ENCODE assay signal across 22 cellular contexts in the genomic region with DNA sequence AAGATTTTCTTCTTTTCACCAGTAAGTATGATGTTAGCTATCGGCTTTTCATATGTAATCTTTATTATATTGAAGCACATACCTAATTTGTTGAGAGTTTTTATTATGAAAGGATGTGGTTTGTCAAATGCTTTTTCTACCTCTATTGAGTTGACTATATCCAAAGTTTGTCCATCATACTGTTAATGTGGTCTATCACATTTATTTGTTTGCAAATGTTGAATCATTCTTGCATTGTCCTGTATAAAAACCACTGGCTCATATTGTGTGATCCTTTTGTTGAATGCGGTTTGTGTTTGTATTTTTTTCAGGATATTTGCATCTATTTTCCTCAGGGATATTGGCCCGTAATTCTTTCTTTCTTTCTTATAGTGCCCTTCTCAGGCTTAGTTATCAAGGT.
DNase-seq lines count a peak whose midpoint lies in the region; ATAC-seq, FAIRE-seq and TF ChIP-seq lines count a peak whose summit lies in the region.
"Had no signal": no experiment of that assay in that cellular context is flagged by ENCODE, and none has a peak within 500 bp of the region (broad histone marks: within the 10 kb centered on the region; RNA-seq: fewer than 3 reads in every experiment).

No MANE protein-coding gene starts in this region.

- no peak for TF ChIP-seq POLR2A in GM12892 (IDR thresholded peaks at IDR 0.05; ENCODE audit: low read depth, low read length)

- peak; percentile 24 for FAIRE-seq in GM12892 (lab: Jason Lieb, UNC)
- FAIRE-seq: G401.6, GM12891, GM18507, GM19239 had no signal

- no peak for ATAC-seq in HG03442 (IDR thresholded peaks at IDR 0.05; ENCODE audit: unreplicated experiment)
- ATAC-seq in GM19463 (IDR thresholded peaks at IDR 0.05; ENCODE audit: unreplicated experiment) = no peak

- DNase-seq in GM12892 (ENCODE audit: insufficient read length) (no peak), NCI-H526 treated with DMSO at 0.1 percent for 48 hours (lab: John Stamatoyannopoulos, UW) (peak; percentile 69)
- no peak for DNase-seq in activated CD4-positive, alpha-beta T cell treated with anti-CD3 and anti-CD28 coated beads for 4 hours
- DNase-seq: 8988T; ACHN; BE2C; C1 segment of cervical spinal cord; CD4-positive, alpha-beta memory T cell; CD4-positive, CD25-positive, alpha-beta regulatory T cell; CD8-positive, alpha-beta memory T cell; COR-L47; DMS 273 treated with DMSO at 0.1 percent for 48 hours; DMS153; DMS79; DND-41; GF-D8 had no signal
